In genomic region chr21:38989745-38990423, GRCh38 we compare ENCODE assay signal across 1 cellular context.
TF ChIP-seq lines count a peak whose summit lies in the region.

No MANE protein-coding gene starts in this region.

TF ChIP-seq in HepG2, 621 proteins besides CTCF, POLR2A, EP300 and RAD21 (continued from another document and continues in another):
- TF ChIP-seq MXD3 (CRISPR knock-in tag; IDR thresholded peaks at IDR 0.05) (0 out of 2 replicates have a peak, but pooled peaks have one; percentile 26), ZNF101 (CRISPR knock-in tag; IDR thresholded peaks at IDR 0.05; ENCODE audit: borderline replicate concordance, low read depth) (no peak), ZNF670 (CRISPR knock-in tag; IDR thresholded peaks at IDR 0.05; ENCODE audit: borderline replicate concordance) (no peak), ZNF30 (CRISPR knock-in tag; IDR thresholded peaks at IDR 0.05) (no peak), THAP11 (CRISPR knock-in tag; IDR thresholded peaks at IDR 0.05) (no peak), ZNF17 (CRISPR knock-in tag; IDR thresholded peaks at IDR 0.05) (no peak), NFIB (CRISPR knock-in tag; IDR thresholded peaks at IDR 0.05; ENCODE audit: borderline replicate concordance) (no peak), ZNF788 (CRISPR knock-in tag; IDR thresholded peaks at IDR 0.05; ENCODE audit: borderline replicate concordance) (peak; percentile 81; the same call in 1 of the 2 replicates), HMGXB4 (CRISPR knock-in tag; IDR thresholded peaks at IDR 0.05; ENCODE audit: borderline replicate concordance in 1 of 2, low read depth in 1 of 2) (peak in 1 of 2 experiments; percentile 56; a peak in 1 of 4 replicates), IRX3 (CRISPR knock-in tag; IDR thresholded peaks at IDR 0.05; ENCODE audit: borderline replicate concordance, low read depth) (no peak), KLF16 (CRISPR knock-in tag; IDR thresholded peaks at IDR 0.05) (peak in 1 of 2 experiments; percentile 35; a peak in 1 of 4 replicates), ZNF605 (CRISPR knock-in tag; IDR thresholded peaks at IDR 0.05) (peak; percentile 85), SPEN (CRISPR knock-in tag; IDR thresholded peaks at IDR 0.05; ENCODE audit: low read depth) (peak; percentile 46; the same call in 1 of the 2 replicates), CBX5 (CRISPR knock-in tag; IDR thresholded peaks at IDR 0.05; ENCODE audit: borderline replicate concordance) (peak; percentile 30; the same call in 1 of the 2 replicates), DNMT1 (CRISPR knock-in tag; IDR thresholded peaks at IDR 0.05) (no peak), NBN (conservative IDR thresholded peaks at IDR 0.05) (no peak), ZNF7 (CRISPR knock-in tag; IDR thresholded peaks at IDR 0.05) (peak; percentile 74), LRRFIP1 (CRISPR knock-in tag; conservative IDR thresholded peaks at IDR 0.05) (no peak), JUNB (CRISPR knock-in tag; IDR thresholded peaks at IDR 0.05; ENCODE audit: borderline replicate concordance) (no peak), MAFG (CRISPR knock-in tag; IDR thresholded peaks at IDR 0.05) (no peak), NCOR1 (IDR thresholded peaks at IDR 0.05; ENCODE audit: borderline replicate concordance, low read length) (no peak), PRPF4 (IDR thresholded peaks at IDR 0.05; ENCODE audit: low read depth, low read length, poor library complexity, severe bottlenecking) (no peak), CBX2 (IDR thresholded peaks at IDR 0.05; ENCODE audit: low read depth, low read length) (no peak), CBX2 (CRISPR knock-in tag; IDR thresholded peaks at IDR 0.05; ENCODE audit: low read depth) (peak; percentile 85; the same call in 1 of the 2 replicates), STAT5B (CRISPR knock-in tag; IDR thresholded peaks at IDR 0.05) (no peak), SIX4 (CRISPR knock-in tag; IDR thresholded peaks at IDR 0.05) (peak; percentile 84; the same call in 1 of the 2 replicates), ARID2 (CRISPR knock-in tag; IDR thresholded peaks at IDR 0.05; ENCODE audit: borderline replicate concordance) (no peak), REPIN1 (CRISPR knock-in tag; IDR thresholded peaks at IDR 0.05; ENCODE audit: borderline replicate concordance, low read depth) (no peak), ZNF562 (CRISPR knock-in tag; IDR thresholded peaks at IDR 0.05; ENCODE audit: borderline replicate concordance) (no peak), NCOA2 (CRISPR knock-in tag; IDR thresholded peaks at IDR 0.05) (peak; percentile 67), ZSCAN9 (CRISPR knock-in tag; IDR thresholded peaks at IDR 0.05; ENCODE audit: borderline replicate concordance) (peak; percentile 67; the same call in 1 of the 2 replicates), ZNF878 (CRISPR knock-in tag; IDR thresholded peaks at IDR 0.05) (peak; percentile 73; the same call in 1 of the 2 replicates), ATRX (CRISPR knock-in tag; IDR thresholded peaks at IDR 0.05; ENCODE audit: borderline replicate concordance) (no peak), TFE3 (CRISPR knock-in tag; IDR thresholded peaks at IDR 0.05) (peak; percentile 77), ERF (CRISPR knock-in tag; IDR thresholded peaks at IDR 0.05) (peak; percentile 80; the same call in 1 of the 2 replicates), NR2F6 (IDR thresholded peaks at IDR 0.05) (no peak), NR2F6 (CRISPR knock-in tag; IDR thresholded peaks at IDR 0.05) (no peak; the same call in 1 of the 2 replicates), ZNF547 (CRISPR knock-in tag; IDR thresholded peaks at IDR 0.05) (peak; percentile 61; the same call in 1 of the 2 replicates)
- TF ChIP-seq, protein P1, sequence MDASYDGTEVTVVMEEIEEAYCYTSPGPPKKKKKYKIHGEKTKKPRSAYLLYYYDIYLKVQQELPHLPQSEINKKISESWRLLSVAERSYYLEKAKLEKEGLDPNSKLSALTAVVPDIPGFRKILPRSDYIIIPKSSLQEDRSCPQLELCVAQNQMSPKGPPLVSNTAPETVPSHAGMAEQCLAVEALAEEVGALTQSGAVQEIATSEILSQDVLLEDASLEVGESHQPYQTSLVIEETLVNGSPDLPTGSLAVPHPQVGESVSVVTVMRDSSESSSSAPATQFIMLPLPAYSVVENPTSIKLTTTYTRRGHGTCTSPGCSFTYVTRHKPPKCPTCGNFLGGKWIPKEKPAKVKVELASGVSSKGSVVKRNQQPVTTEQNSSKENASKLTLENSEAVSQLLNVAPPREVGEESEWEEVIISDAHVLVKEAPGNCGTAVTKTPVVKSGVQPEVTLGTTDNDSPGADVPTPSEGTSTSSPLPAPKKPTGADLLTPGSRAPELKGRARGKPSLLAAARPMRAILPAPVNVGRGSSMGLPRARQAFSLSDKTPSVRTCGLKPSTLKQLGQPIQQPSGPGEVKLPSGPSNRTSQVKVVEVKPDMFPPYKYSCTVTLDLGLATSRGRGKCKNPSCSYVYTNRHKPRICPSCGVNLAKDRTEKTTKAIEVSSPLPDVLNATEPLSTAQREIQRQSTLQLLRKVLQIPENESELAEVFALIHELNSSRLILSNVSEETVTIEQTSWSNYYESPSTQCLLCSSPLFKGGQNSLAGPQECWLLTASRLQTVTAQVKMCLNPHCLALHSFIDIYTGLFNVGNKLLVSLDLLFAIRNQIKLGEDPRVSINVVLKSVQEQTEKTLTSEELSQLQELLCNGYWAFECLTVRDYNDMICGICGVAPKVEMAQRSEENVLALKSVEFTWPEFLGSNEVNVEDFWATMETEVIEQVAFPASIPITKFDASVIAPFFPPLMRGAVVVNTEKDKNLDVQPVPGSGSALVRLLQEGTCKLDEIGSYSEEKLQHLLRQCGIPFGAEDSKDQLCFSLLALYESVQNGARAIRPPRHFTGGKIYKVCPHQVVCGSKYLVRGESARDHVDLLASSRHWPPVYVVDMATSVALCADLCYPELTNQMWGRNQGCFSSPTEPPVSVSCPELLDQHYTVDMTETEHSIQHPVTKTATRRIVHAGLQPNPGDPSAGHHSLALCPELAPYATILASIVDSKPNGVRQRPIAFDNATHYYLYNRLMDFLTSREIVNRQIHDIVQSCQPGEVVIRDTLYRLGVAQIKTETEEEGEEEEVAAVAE (CRISPR knock-in tag; IDR thresholded peaks at IDR 0.05; ENCODE audit: borderline replicate concordance): peak; percentile 31; the same call in 1 of the 2 replicates
- TF ChIP-seq, protein P2, sequence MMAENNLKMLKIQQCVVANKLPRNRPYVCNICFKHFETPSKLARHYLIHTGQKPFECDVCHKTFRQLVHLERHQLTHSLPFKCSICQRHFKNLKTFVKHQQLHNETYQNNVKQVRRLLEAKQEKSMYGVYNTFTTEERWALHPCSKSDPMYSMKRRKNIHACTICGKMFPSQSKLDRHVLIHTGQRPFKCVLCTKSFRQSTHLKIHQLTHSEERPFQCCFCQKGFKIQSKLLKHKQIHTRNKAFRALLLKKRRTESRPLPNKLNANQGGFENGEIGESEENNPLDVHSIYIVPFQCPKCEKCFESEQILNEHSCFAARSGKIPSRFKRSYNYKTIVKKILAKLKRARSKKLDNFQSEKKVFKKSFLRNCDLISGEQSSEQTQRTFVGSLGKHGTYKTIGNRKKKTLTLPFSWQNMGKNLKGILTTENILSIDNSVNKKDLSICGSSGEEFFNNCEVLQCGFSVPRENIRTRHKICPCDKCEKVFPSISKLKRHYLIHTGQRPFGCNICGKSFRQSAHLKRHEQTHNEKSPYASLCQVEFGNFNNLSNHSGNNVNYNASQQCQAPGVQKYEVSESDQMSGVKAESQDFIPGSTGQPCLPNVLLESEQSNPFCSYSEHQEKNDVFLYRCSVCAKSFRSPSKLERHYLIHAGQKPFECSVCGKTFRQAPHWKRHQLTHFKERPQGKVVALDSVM (CRISPR knock-in tag; IDR thresholded peaks at IDR 0.05): no peak
- TF ChIP-seq, protein P3, sequence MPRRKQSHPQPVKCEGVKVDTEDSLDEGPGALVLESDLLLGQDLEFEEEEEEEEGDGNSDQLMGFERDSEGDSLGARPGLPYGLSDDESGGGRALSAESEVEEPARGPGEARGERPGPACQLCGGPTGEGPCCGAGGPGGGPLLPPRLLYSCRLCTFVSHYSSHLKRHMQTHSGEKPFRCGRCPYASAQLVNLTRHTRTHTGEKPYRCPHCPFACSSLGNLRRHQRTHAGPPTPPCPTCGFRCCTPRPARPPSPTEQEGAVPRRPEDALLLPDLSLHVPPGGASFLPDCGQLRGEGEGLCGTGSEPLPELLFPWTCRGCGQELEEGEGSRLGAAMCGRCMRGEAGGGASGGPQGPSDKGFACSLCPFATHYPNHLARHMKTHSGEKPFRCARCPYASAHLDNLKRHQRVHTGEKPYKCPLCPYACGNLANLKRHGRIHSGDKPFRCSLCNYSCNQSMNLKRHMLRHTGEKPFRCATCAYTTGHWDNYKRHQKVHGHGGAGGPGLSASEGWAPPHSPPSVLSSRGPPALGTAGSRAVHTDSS (CRISPR knock-in tag; conservative IDR thresholded peaks at IDR 0.05): no peak
- TF ChIP-seq, protein P4, sequence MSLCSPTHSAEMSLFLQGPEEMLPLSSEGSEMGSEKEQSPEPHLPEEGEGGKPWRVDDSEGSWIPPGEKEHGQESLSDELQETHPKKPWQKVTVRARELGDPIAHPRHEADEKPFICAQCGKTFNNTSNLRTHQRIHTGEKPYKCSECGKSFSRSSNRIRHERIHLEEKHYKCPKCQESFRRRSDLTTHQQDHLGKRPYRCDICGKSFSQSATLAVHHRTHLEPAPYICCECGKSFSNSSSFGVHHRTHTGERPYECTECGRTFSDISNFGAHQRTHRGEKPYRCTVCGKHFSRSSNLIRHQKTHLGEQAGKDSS (CRISPR knock-in tag; IDR thresholded peaks at IDR 0.05; ENCODE audit: borderline replicate concordance, low read depth): peak; percentile 84; the same call in 1 of the 2 replicates
- TF ChIP-seq, protein P5, sequence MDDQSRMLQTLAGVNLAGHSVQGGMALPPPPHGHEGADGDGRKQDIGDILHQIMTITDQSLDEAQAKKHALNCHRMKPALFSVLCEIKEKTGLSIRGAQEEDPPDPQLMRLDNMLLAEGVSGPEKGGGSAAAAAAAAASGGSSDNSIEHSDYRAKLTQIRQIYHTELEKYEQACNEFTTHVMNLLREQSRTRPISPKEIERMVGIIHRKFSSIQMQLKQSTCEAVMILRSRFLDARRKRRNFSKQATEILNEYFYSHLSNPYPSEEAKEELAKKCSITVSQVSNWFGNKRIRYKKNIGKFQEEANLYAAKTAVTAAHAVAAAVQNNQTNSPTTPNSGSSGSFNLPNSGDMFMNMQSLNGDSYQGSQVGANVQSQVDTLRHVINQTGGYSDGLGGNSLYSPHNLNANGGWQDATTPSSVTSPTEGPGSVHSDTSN (CRISPR knock-in tag; IDR thresholded peaks at IDR 0.05; ENCODE audit: borderline replicate concordance): no peak
- TF ChIP-seq, protein P6, sequence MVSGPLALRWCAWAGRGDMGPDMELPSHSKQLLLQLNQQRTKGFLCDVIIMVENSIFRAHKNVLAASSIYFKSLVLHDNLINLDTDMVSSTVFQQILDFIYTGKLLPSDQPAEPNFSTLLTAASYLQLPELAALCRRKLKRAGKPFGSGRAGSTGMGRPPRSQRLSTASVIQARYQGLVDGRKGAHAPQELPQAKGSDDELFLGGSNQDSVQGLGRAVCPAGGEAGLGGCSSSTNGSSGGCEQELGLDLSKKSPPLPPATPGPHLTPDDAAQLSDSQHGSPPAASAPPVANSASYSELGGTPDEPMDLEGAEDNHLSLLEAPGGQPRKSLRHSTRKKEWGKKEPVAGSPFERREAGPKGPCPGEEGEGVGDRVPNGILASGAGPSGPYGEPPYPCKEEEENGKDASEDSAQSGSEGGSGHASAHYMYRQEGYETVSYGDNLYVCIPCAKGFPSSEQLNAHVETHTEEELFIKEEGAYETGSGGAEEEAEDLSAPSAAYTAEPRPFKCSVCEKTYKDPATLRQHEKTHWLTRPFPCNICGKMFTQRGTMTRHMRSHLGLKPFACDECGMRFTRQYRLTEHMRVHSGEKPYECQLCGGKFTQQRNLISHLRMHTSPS (CRISPR knock-in tag; IDR thresholded peaks at IDR 0.05; ENCODE audit: low read depth): no peak
